ENCODE assay signal across 21 cellular contexts in genomic region chr3:194346621-194347020, GRCh38. TPM values are rescaled to one million over a fixed set of nuclear protein-coding genes. Genes with fewer than 3 reads are reported as not detected.
"Had no signal": no experiment of that assay in that cellular context is flagged by ENCODE, and none has a peak within 500 bp of the region (broad histone marks: within the 10 kb centered on the region; RNA-seq: fewer than 3 reads in every experiment).

No MANE protein-coding gene starts in this region.

- H3K4me3 ChIP-seq: dorsolateral prefrontal cortex, esophagus muscularis mucosa, heart right ventricle, left ventricle myocardium inferior, SJSA1, tibial nerve had no signal

- H3K36me3 ChIP-seq: brain microvascular endothelial cell, esophagus muscularis mucosa, heart right ventricle, left ventricle myocardium inferior, neutrophil, SJSA1, tibial nerve had no signal

- H3K4me1 ChIP-seq: esophagus muscularis mucosa, left ventricle myocardium inferior, SJSA1 had no signal

- H3K27ac ChIP-seq: brain microvascular endothelial cell, dorsolateral prefrontal cortex, esophagus muscularis mucosa, heart right ventricle, left ventricle myocardium inferior, neutrophil, SJSA1, tibial nerve had no signal

- DNase-seq: activated CD4-positive, alpha-beta T cell treated with anti-CD3 and anti-CD28 coated beads for 1 hour; activated CD4-positive, alpha-beta T cell treated with anti-CD3 and anti-CD28 coated beads, Interleukin-2, amount 50 U/mL, for 48 hours; activated naive CD4-positive, alpha-beta T cell treated with anti-CD3 and anti-CD28 coated beads, Interleukin-2, amount 50 U/mL, for 16 hours; amygdala; brain microvascular endothelial cell; dorsolateral prefrontal cortex; heart right ventricle; islet precursor cell; left ventricle myocardium inferior; stimulated activated CD4-positive, alpha-beta T cell treated with anti-CD3 and anti-CD28 coated beads, Interleukin-15, amount 100 ng/mL, for 24 hours; stimulated activated CD4-positive, alpha-beta T cell treated with anti-CD3 and anti-CD28 coated beads, Interleukin-4, amount 100 ng/mL, for 24 hours; T-helper 9 cell had no signal

- H3K27me3 ChIP-seq: SJSA1, tibial nerve had no signal

- ATAC-seq: heart right ventricle had no signal

- H3K9me3 ChIP-seq: esophagus muscularis mucosa, heart right ventricle, left ventricle myocardium inferior, neutrophil, SJSA1, tibial nerve had no signal

RNA-seq across cellular contexts. Expression of gene CPN2, which starts 4.5 kb away (rescaled TPM):
- total RNA-seq: cerebellum, dorsolateral prefrontal cortex, esophagus muscularis mucosa, frontal cortex, myocyte, SJSA1, skeletal muscle tissue, tibial nerve had no signal

RNA-seq across cellular contexts. Expression of gene LRRC15, which starts 22.9 kb away (rescaled TPM):
- total RNA-seq: cerebellum, frontal cortex, myocyte, tibial nerve had no signal

RNA-seq across cellular contexts. Expression of gene GP5, which starts 52.4 kb away (rescaled TPM):
- total RNA-seq: frontal cortex, left ventricle myocardium inferior, mesenteric fat pad, myocyte, SJSA1, tibial nerve had no signal
